28 cellular contexts compared by ENCODE assay signal in the genomic region with DNA sequence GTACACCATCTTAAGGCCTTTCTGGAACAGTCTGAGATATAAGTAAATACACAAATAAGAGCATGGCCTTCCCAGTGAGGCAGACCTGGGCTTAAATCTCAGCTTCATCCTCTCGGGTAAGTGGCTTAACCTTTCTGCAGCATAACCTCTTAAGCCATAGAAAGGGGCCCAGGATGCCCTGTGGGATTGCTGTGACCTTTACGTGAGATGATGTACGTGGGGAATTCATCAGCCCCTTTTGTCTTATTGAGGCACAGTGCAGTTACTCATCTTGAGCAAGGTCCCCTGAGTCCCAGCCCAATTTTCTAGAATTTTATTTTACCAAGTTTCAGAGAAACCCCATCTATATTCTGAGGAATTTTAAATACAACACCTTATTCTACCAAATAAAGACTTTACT.
"Had no signal": no experiment of that assay in that cellular context is flagged by ENCODE, and none has a peak within 500 bp of the region (broad histone marks: within the 10 kb centered on the region; RNA-seq: fewer than 3 reads in every experiment).

No MANE protein-coding gene starts in this region.

- H3K9me3 ChIP-seq: ascending aorta, body of pancreas, Peyer's patch had no signal

- H3K36me3 Mint-ChIP-seq: activated naive CD4-positive, alpha-beta T cell treated with anti-CD3 and anti-CD28 coated beads, Interleukin-2, amount 10 ng/mL, durations not matched to agents 7 days and 5 days; activated naive CD8-positive, alpha-beta T cell treated with anti-CD3 and anti-CD28 coated beads, Interleukin-2, amount 10 ng/mL, durations not matched to agents 7 days and 5 days; WTC11 had no signal

- H3K27ac Mint-ChIP-seq: activated CD4-positive, alpha-beta T cell treated with anti-CD3 and anti-CD28 coated beads, Interleukin-2, amount 10 ng/mL, durations not matched to agents 24 days and 14 days; activated naive CD4-positive, alpha-beta T cell treated with anti-CD3 and anti-CD28 coated beads, Interleukin-2, amount 10 ng/mL, durations not matched to agents 7 days and 5 days; activated naive CD8-positive, alpha-beta T cell treated with anti-CD3 and anti-CD28 coated beads, Interleukin-2, amount 10 ng/mL, durations not matched to agents 7 days and 5 days; activated T-helper 17 cell treated with anti-CD3 and anti-CD28 coated beads, Interleukin-2, amount 50 U/mL, for 72 hours; T-helper 1 cell treated with Interleukin-12 subunit alpha and Interleukin-12 subunit beta and Interleukin-4 antibody, amounts not matched to agents 30 μg/mL and 1 μg/mL, for 36 hours; WTC11 had no signal

- FAIRE-seq: bronchial epithelial cell, K562 had no signal

- DNase-seq: activated CD4-positive, alpha-beta T cell treated with anti-CD3 and anti-CD28 coated beads for 1 hour; activated CD4-positive, alpha-beta T cell treated with anti-CD3 and anti-CD28 coated beads, Interleukin-2, amount 10 ng/mL, durations not matched to agents 24 days and 14 days; activated CD4-positive, alpha-beta T cell treated with anti-CD3 and anti-CD28 coated beads, Interleukin-2, amount 50 U/mL, for 48 hours; activated gamma-delta T cell treated with Interleukin-2 at 50 U/mL for 16 hours; activated naive CD4-positive, alpha-beta T cell treated with anti-CD3 and anti-CD28 coated beads, Interleukin-2, amount 10 ng/mL, durations not matched to agents 7 days and 5 days; activated naive CD8-positive, alpha-beta T cell treated with anti-CD3 and anti-CD28 coated beads, Interleukin-2, amount 10 ng/mL, durations not matched to agents 7 days and 5 days; activated T-cell treated with anti-CD3 and anti-CD28 coated beads for 4 hours; activated T-cell treated with anti-CD3 and anti-CD28 coated beads, Interleukin-2, amount 50 U/mL, for 48 hours; amniotic stem cell; body of pancreas; central memory CD4-positive, alpha-beta T cell; Kasumi-1; NCI-H1105 treated with DMSO at 0.1 percent for 48 hours; NCI-H1436 treated with DMSO at 0.1 percent for 48 hours; NCI-H187; NCI-H2081; NCI-H446; NCI-H524 treated with DMSO at 0.1 percent for 48 hours; NCI-H748 treated with DMSO at 0.1 percent for 48 hours; Peyer's patch; Right ventricle myocardium superior had no signal

- H3K4me1 ChIP-seq: body of pancreas had no signal

- H3K27me3 ChIP-seq: ascending aorta, body of pancreas, Peyer's patch had no signal

- H3K4me1 Mint-ChIP-seq: activated naive CD4-positive, alpha-beta T cell treated with anti-CD3 and anti-CD28 coated beads, Interleukin-2, amount 10 ng/mL, durations not matched to agents 7 days and 5 days; activated T-helper 17 cell treated with anti-CD3 and anti-CD28 coated beads, Interleukin-2, amount 50 U/mL, for 72 hours had no signal

- H3K9me3 Mint-ChIP-seq: activated naive CD4-positive, alpha-beta T cell treated with anti-CD3 and anti-CD28 coated beads, Interleukin-2, amount 10 ng/mL, durations not matched to agents 7 days and 5 days; activated naive CD8-positive, alpha-beta T cell treated with anti-CD3 and anti-CD28 coated beads, Interleukin-2, amount 10 ng/mL, durations not matched to agents 7 days and 5 days; activated T-helper 17 cell treated with anti-CD3 and anti-CD28 coated beads, Interleukin-2, amount 50 U/mL, for 72 hours; T-helper 1 cell treated with Interleukin-12 subunit alpha and Interleukin-12 subunit beta and Interleukin-4 antibody, amounts not matched to agents 30 μg/mL and 1 μg/mL, for 36 hours; WTC11 had no signal

- H3K4me3 ChIP-seq: body of pancreas, K562, Peyer's patch had no signal

- H3K4me3 Mint-ChIP-seq: activated CD4-positive, alpha-beta T cell treated with anti-CD3 and anti-CD28 coated beads, Interleukin-2, amount 10 ng/mL, durations not matched to agents 24 days and 14 days; activated naive CD4-positive, alpha-beta T cell treated with anti-CD3 and anti-CD28 coated beads, Interleukin-2, amount 10 ng/mL, durations not matched to agents 7 days and 5 days; activated naive CD8-positive, alpha-beta T cell treated with anti-CD3 and anti-CD28 coated beads, Interleukin-2, amount 10 ng/mL, durations not matched to agents 7 days and 5 days; activated T-helper 17 cell treated with anti-CD3 and anti-CD28 coated beads, Interleukin-2, amount 50 U/mL, for 72 hours; T-helper 1 cell treated with Interleukin-12 subunit alpha and Interleukin-12 subunit beta and Interleukin-4 antibody, amounts not matched to agents 30 μg/mL and 1 μg/mL, for 36 hours; WTC11 had no signal

- H3K36me3 ChIP-seq: ascending aorta, Peyer's patch had no signal

- H3K27ac ChIP-seq: body of pancreas, Peyer's patch, RWPE1 had no signal

- ATAC-seq: activated T-helper 17 cell treated with anti-CD3 and anti-CD28 coated beads, Interleukin-2, amount 50 U/mL, for 72 hours; body of pancreas; K562 had no signal
